ENCODE assay signal across 9 cellular contexts in the genomic region with DNA sequence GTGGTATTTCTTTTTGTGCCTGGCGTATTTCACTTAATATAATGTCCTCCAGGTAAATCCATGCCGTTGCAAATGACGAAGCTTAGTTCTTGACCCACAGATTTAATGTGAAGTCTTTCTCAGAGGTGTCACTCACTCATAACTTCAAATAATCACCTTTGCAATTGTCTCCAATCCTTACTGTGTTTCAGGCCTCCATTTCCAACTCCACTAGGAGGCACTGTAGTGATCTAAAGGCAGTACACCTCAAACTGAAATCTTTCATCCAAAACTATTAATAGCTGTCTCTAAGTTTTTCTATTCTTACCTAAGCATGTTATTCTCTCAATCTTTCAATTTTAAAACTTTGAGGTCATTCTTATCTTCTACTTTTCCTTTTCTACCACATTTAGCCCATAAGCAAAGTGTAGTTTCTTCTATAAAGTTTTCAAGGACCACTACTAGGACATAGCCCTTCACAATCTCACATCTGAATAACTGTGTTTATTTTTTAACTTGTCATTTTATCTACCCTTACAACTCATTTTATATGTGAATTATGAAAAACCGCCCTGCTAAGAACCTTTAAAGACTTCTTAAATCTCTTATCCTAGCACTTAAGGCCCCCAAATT. TPM values are rescaled to one million over a fixed set of nuclear protein-coding genes. Genes with fewer than 3 reads are reported as not detected.
DNase-seq lines count a peak whose midpoint lies in the region; ATAC-seq lines count a peak whose summit lies in the region.
"Had no signal": no experiment of that assay in that cellular context is flagged by ENCODE, and none has a peak within 500 bp of the region (broad histone marks: within the 10 kb centered on the region; RNA-seq: fewer than 3 reads in every experiment).

No MANE protein-coding gene starts in this region.

- H3K27me3 Mint-ChIP-seq in activated T-helper 17 cell treated with anti-CD3 and anti-CD28 coated beads, Interleukin-2, amount 50 U/mL, for 72 hours, result peaks cover 14% of the 10 kb centered on the region

- no peaks in the 10 kb centered on the region for H3K36me3 Mint-ChIP-seq in activated T-helper 17 cell treated with anti-CD3 and anti-CD28 coated beads, Interleukin-2, amount 50 U/mL, for 72 hours (ENCODE audit: low read depth)

- H3K9me3 Mint-ChIP-seq in activated T-helper 17 cell treated with anti-CD3 and anti-CD28 coated beads, Interleukin-2, amount 50 U/mL, for 72 hours, result no peaks in the 10 kb centered on the region
- H3K9me3 Mint-ChIP-seq: CD8-positive, alpha-beta memory T cell had no signal

- no peak overlapping the region for H3K27ac Mint-ChIP-seq in activated T-helper 17 cell treated with anti-CD3 and anti-CD28 coated beads, Interleukin-2, amount 50 U/mL, for 72 hours
- H3K27ac Mint-ChIP-seq: CD8-positive, alpha-beta memory T cell had no signal

- H3K4me3 Mint-ChIP-seq in activated T-helper 17 cell treated with anti-CD3 and anti-CD28 coated beads, Interleukin-2, amount 50 U/mL, for 72 hours, result no peak overlapping the region
- H3K4me3 Mint-ChIP-seq: CD8-positive, alpha-beta memory T cell had no signal

- peak; percentile 52 for ATAC-seq in activated T-helper 17 cell treated with anti-CD3 and anti-CD28 coated beads, Interleukin-2, amount 50 U/mL, for 72 hours (replicated peaks)
- peak; percentile 76 for ATAC-seq in left lobe of liver
- no peak for ATAC-seq in HG02840 (IDR thresholded peaks at IDR 0.05; ENCODE audit: low FRiP score, unreplicated experiment)

- no peaks in the 10 kb centered on the region for H3K4me1 Mint-ChIP-seq in activated T-helper 17 cell treated with anti-CD3 and anti-CD28 coated beads, Interleukin-2, amount 50 U/mL, for 72 hours
- H3K4me1 Mint-ChIP-seq: CD8-positive, alpha-beta memory T cell had no signal

- peak; percentile 6 for DNase-seq in NCI-H2107 treated with DMSO at 0.1 percent for 48 hours (lab: John Stamatoyannopoulos, UW; ENCODE audit: unreplicated experiment)
- DNase-seq in NCI-H2107 (lab: John Stamatoyannopoulos, UW), result no peak
- peak; percentile 33 for DNase-seq in HT-29 (ENCODE audit: low spot score)
- no peak for DNase-seq in left lobe of liver (ENCODE audit: low spot score)
- DNase-seq in NCI-H2227 (lab: John Stamatoyannopoulos, UW; ENCODE audit: unreplicated experiment), result no peak
- no peak for DNase-seq in foreskin melanocyte

RNA-seq across cellular contexts. Expression of a gene that starts 25.5 kb away (rescaled TPM):
- total RNA-seq in HT-29 (2014; rRNA removed; shearing (Covaris generic)), result 9.9 and 10.7 TPM in 2 replicates
- total RNA-seq in activated T-helper 17 cell treated with anti-CD3 and anti-CD28 coated beads, Interleukin-2, amount 50 U/mL, for 72 hours, result 10 to 100 TPM; 16.3 to 30.1 TPM
- 5.8 TPM for total RNA-seq in left lobe of liver

RNA-seq across cellular contexts. Expression of a gene that starts 54.4 kb away (rescaled TPM):
- total RNA-seq in HT-29 (2014; rRNA removed; shearing (Covaris generic)), result 12.7 and 14.1 TPM in 2 replicates
- 100 to 1,000 TPM in 1 of 2 donors, 10 to 100 TPM in 1; 93.8 to 102 TPM for total RNA-seq in activated T-helper 17 cell treated with anti-CD3 and anti-CD28 coated beads, Interleukin-2, amount 50 U/mL, for 72 hours
- 0.33 TPM for total RNA-seq in left lobe of liver

Comparison
In these comparisons a context has a peak if more than half of its experiments do, and no peak if none do; other contexts are left out.
1. DNase-seq: peak in NCI-H2107 treated with DMSO at 0.1 percent for 48 hours (single experiment) and HT-29 (single experiment); none in NCI-H2107 (single experiment), left lobe of liver (single experiment), NCI-H2227 (single experiment) and foreskin melanocyte (single experiment).
2. RNA of a gene that starts 54.4 kb away (total RNA-seq): 93.8 to 102 TPM in activated T-helper 17 cell treated with anti-CD3 and anti-CD28 coated beads, Interleukin-2, amount 50 U/mL, for 72 hours and 12.7 to 14.1 TPM in HT-29; 0.33 TPM in left lobe of liver (single experiment); every median in the first group is over 10 times any median in the second.